In the genomic region with DNA sequence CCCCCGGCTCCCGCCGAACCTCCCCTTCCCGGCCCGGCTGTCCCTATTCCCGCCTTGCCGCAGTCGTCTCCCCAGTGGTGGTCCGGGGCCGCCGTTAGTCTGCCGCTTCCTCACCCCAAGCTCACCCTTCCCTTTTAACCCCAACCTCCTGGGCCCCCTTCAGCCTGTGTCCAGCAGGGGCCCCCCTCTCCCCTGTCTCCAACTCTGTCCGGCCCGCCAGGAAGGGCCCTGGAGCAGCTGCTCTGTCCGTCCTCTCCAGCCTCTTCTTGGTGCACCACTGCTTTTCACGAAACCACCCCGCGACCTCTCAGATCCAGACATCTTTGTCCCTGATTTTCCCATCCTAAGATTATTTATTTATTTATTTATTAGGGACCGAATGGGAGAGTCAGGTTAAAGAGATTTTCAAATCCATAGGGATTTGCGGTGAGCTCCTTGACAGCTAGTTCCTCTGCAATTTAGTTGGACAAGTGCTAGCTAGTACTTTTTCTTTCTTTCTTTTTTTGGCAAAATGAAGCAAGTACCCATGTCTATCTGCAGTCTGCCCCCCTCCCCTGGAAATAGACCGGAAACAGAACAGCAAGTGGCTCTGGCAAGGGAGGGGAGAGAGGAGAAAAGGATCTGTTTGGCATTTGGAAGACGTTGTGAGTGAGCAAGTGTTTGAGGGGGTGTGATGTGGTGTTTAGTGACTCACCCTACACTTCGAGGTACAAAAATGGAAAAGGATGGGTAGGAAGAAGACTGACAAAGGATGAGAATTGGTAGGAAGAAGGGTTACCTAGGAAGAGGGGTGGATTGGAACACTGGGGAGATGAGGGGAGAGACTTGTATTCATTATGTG, we compare ENCODE assay signal across 8 cellular contexts. TPM values are rescaled to one million over a fixed set of nuclear protein-coding genes. Genes with fewer than 3 reads are reported as not detected.
DNase-seq lines count a peak whose midpoint lies in the region; ATAC-seq and TF ChIP-seq lines count a peak whose summit lies in the region.

No MANE protein-coding gene starts in this region.

- 0 to 1% (median 1%) methylated on average over 21 to 23 of the region's 23 CpGs for WGBS in adipose tissue, 3 donors
- 0 to 1% (median 1%) methylated on average over 21 to 23 of the region's 23 CpGs for WGBS in heart left ventricle, 4 donors
- 0 to 1% (median 0%) methylated on average over 23 of the region's 23 CpGs for WGBS in ovary, 3 donors

- no peaks in the 10 kb centered on the region for H3K9me3 Mint-ChIP-seq in CD4-positive, alpha-beta T cell

- no peaks in the 10 kb centered on the region for H3K27me3 ChIP-seq in CD4-positive, alpha-beta T cell (ENCODE audit: control insufficient read depth, insufficient read depth, low read length)
- H3K27me3 ChIP-seq in heart left ventricle, result no peaks in the 10 kb centered on the region
- no peaks in the 10 kb centered on the region for H3K27me3 ChIP-seq in ovary

- POLR2A ChIA-PET in CD4-positive, alpha-beta T cell (lab: Charles Lee), result interaction anchor here (0.9 to 5.1 kb wide), 6 partner anchors 11 to 127 kb away, joined by 3 to 101 read pairs (median 4); partner anchors contain the start of genes LYSET and MOAP1

- TF ChIP-seq CTCF in CD4-positive, alpha-beta T cell (IDR thresholded peaks at IDR 0.05), result peak; percentile 17
- TF ChIP-seq CTCF in heart left ventricle (IDR thresholded peaks at IDR 0.05) (peak in 9 of 12 donors; percentile 16 to 54 (median 40)), ovary (IDR thresholded peaks at IDR 0.05) (no peak)

- DNase-seq in CD4-positive, alpha-beta T cell, result no peak
- DNase-seq in NCI-H69 (lab: John Stamatoyannopoulos, UW) (peak; percentile 78), heart left ventricle (peak; percentile 57 to 84 (median 66)), ovary (no peak), NCI-H2196 treated with DMSO at 0.1 percent for 48 hours (lab: John Stamatoyannopoulos, UW; ENCODE audit: unreplicated experiment) (no peak)

- H3K36me3 Mint-ChIP-seq in CD4-positive, alpha-beta T cell (ENCODE audit: low read depth), result peaks cover 30% of the 10 kb centered on the region

- no peak for TF ChIP-seq EP300 in ovary (IDR thresholded peaks at IDR 0.05)

- peaks cover 52% of the 10 kb centered on the region for H3K4me1 Mint-ChIP-seq in CD4-positive, alpha-beta T cell (ENCODE audit: low read depth)

- no peaks in the 10 kb centered on the region for H3K27me3 Mint-ChIP-seq in CD4-positive, alpha-beta T cell

- ATAC-seq in CD4-positive, alpha-beta T cell (ENCODE audit: poor library complexity), result peak; percentile 6
- ATAC-seq in GM18907 (IDR thresholded peaks at IDR 0.05; ENCODE audit: unreplicated experiment) (peak; percentile 48), HG03135 (IDR thresholded peaks at IDR 0.05; ENCODE audit: unreplicated experiment) (peak; percentile 41), heart left ventricle (peak; percentile 70 to 82 (median 77))

- H3K4me1 ChIP-seq in heart left ventricle (peaks cover 7 to 46% (median 26%) of the 10 kb centered on the region in 12 donors), ovary (ENCODE audit: insufficient read depth) (peaks cover 6% of the 10 kb centered on the region)

- H3K9me3 ChIP-seq in CD4-positive, alpha-beta T cell (ENCODE audit: control insufficient read depth, low read length), result no peaks in the 10 kb centered on the region
- no peaks in the 10 kb centered on the region for H3K9me3 ChIP-seq in heart left ventricle
- H3K9me3 ChIP-seq in ovary, result no peaks in the 10 kb centered on the region

- peak overlapping the region; percentile 95 for H3K27ac Mint-ChIP-seq in CD4-positive, alpha-beta T cell

- intact Hi-C loops in CD4-positive, alpha-beta T cell (cut with DNase I, micrococcal nuclease), result loop anchor here (1.0 to 5.0 kb wide), 5 partner anchors 22 to 415 kb away; partner anchors contain the start of genes LYSET (in 2 of the 2), BTBD7 (in 1 of the 2), GOLGA5 (in 1 of the 2) and ITPK1 (in 1 of the 2)
- intact Hi-C loops in heart left ventricle (cut with DNase I) (loop anchor here in 6 of 10 donors (1.0 to 10.0 kb wide), 7 partner anchors 23 to 817 kb away; partner anchors contain the start of genes MOAP1 (in 5 of the 6), BTBD7 (in 4 of the 6), LYSET (in 3 of the 6) and OTUB2 (in 1 of the 6)), ovary (cut with DNase I) (no loop called here)

- CTCF ChIA-PET in CD4-positive, alpha-beta T cell (lab: Charles Lee), result interaction anchor here (1.3 to 4.5 kb wide), 5 partner anchors 11 to 68 kb away, joined by 4 to 37 read pairs (median 7); partner anchors contain the start of genes LYSET and MOAP1

- TF ChIP-seq POLR2A in heart left ventricle (IDR thresholded peaks at IDR 0.05) (no peak), ovary (IDR thresholded peaks at IDR 0.05) (no peak)

- peak overlapping the region; percentile 63 to 97 (median 86) for H3K4me3 ChIP-seq in heart left ventricle
- peak overlapping the region; percentile 71 for H3K4me3 ChIP-seq in ovary

- peak overlapping the region; percentile 97 for H3K4me3 Mint-ChIP-seq in CD4-positive, alpha-beta T cell

- H3K36me3 ChIP-seq in heart left ventricle (peaks cover 0 to 29% (median 23%) of the 10 kb centered on the region in 9 donors), ovary (no peaks in the 10 kb centered on the region)

- H3K27ac ChIP-seq in CD4-positive, alpha-beta T cell (ENCODE audit: low read depth, low read length), result peak overlapping the region; percentile 56
- peak overlapping the region; percentile 79 for H3K27ac ChIP-seq in adipose tissue (ENCODE audit: low read depth, low read length)
- peak overlapping the region; percentile 56 to 93 (median 88) for H3K27ac ChIP-seq in heart left ventricle
- peak overlapping the region; percentile 13 to 87 for H3K27ac ChIP-seq in ovary

RNA-seq across cellular contexts. Expression of gene UBR7, which starts 0.6 kb away (rescaled TPM):
- 1 to 10 TPM; 6.8 to 7.4 TPM for total RNA-seq in CD4-positive, alpha-beta T cell
- 10 to 100 TPM; 11.2 to 13.8 (median 11.3) TPM for polyA plus RNA-seq in adipose tissue
- 10 to 100 TPM; 19.6 to 27.1 (median 23.3) TPM for total RNA-seq in heart left ventricle
- 10 to 100 TPM in 1 of 2 donors, 1 to 10 TPM in 1; 9.4 to 39.6 TPM for polyA plus RNA-seq in heart left ventricle
- 10 to 100 TPM; 12.1 to 22.2 (median 20.5) TPM for total RNA-seq in ovary
- 10 to 100 TPM; 19.1 to 33.3 TPM for polyA plus RNA-seq in ovary

RNA-seq across cellular contexts. Expression of gene GON7, which starts 0.8 kb away (rescaled TPM):
- total RNA-seq in CD4-positive, alpha-beta T cell, result 1 to 10 TPM; 2.3 to 2.4 TPM
- polyA plus RNA-seq in adipose tissue (10 to 100 TPM in 2 of 3 donors, 1 to 10 TPM in 1; 10.0 to 23.7 (median 11.5) TPM), heart left ventricle (10 to 100 TPM; 22.3 to 27.4 TPM), ovary (1 to 10 TPM; 7.9 to 8.6 TPM)
- total RNA-seq in heart left ventricle (10 to 100 TPM; 10.3 to 25.5 (median 14.8) TPM), ovary (10 to 100 TPM in 2 of 7 donors, 1 to 10 TPM in 5; 6.5 to 26.0 (median 8.3) TPM)

RNA-seq across cellular contexts. Expression of gene LYSET, which starts 22.6 kb away (rescaled TPM):
- 1 to 10 TPM; 5.8 TPM for total RNA-seq in CD4-positive, alpha-beta T cell
- polyA plus RNA-seq in adipose tissue, result 10 to 100 TPM; 12.2 to 15.3 (median 14.4) TPM
- total RNA-seq in heart left ventricle, result 10 to 100 TPM in 8 of 9 donors, 1 to 10 TPM in 1; 8.8 to 29.3 (median 22.8) TPM
- polyA plus RNA-seq in heart left ventricle, result 10 to 100 TPM; 20.5 to 23.4 TPM
- 10 to 100 TPM in 6 of 7 donors, 1 to 10 TPM in 1; 8.0 to 22.2 (median 16.3) TPM for total RNA-seq in ovary
- 10 to 100 TPM; 17.6 to 18.4 TPM for polyA plus RNA-seq in ovary

RNA-seq across cellular contexts. Expression of gene MOAP1, which starts 23.0 kb away (rescaled TPM):
- total RNA-seq in CD4-positive, alpha-beta T cell, result 100 to 1,000 TPM; 127 to 130 TPM
- polyA plus RNA-seq in adipose tissue, result 10 to 100 TPM; 14.7 to 20.8 (median 16.9) TPM
- total RNA-seq in heart left ventricle, result 10 to 100 TPM; 45.7 to 87.0 (median 56.8) TPM
- 10 to 100 TPM; 26.6 to 36.7 TPM for polyA plus RNA-seq in heart left ventricle
- 10 to 100 TPM; 20.5 to 31.6 (median 24.1) TPM for total RNA-seq in ovary
- 10 to 100 TPM; 30.0 to 41.4 TPM for polyA plus RNA-seq in ovary

Comparison
In these comparisons a context has a peak if more than half of its experiments do, and no peak if none do; other contexts are left out.
1. ATAC-seq: peak in every context shown above with its lines; median percentile 77 in heart left ventricle; 48 in GM18907; 41 in HG03135; 6 in CD4-positive, alpha-beta T cell.
2. DNase-seq: peak in NCI-H69 (single experiment) and heart left ventricle (5 of 5); none in CD4-positive, alpha-beta T cell (0 of 10), ovary (0 of 5) and NCI-H2196 treated with DMSO at 0.1 percent for 48 hours (single experiment).
3. CTCF ChIP-seq: peak in CD4-positive, alpha-beta T cell (single experiment) and heart left ventricle (9 of 12); none in ovary (0 of 3).
4. intact Hi-C loops: an anchor here in CD4-positive, alpha-beta T cell (1.0 to 5.0 kb wide) and heart left ventricle (1.0 to 10.0 kb wide); none called in ovary.
5. Peak in every context shown above with its lines, with median percentiles within 50 percentile points of each other: H3K27ac ChIP-seq.